ENCODE assay signal across 8 cellular contexts in genomic region chr19:19822148-19822429, GRCh38. TPM values are rescaled to one million over a fixed set of nuclear protein-coding genes. Genes with fewer than 3 reads are reported as not detected.
A peak's percentile ranks its signal among the peaks of the same experiment; 100 is the strongest.
DNase-seq lines count a peak whose midpoint lies in the region; ATAC-seq and TF ChIP-seq lines count a peak whose summit lies in the region.

No MANE protein-coding gene starts in this region.

- TF ChIP-seq CTCF in 22Rv1 (IDR thresholded peaks at IDR 0.05) (no peak), MCF 10A (IDR thresholded peaks at IDR 0.05; ENCODE audit: unreplicated experiment) (no peak)

- no peak for ATAC-seq in GM21381 (IDR thresholded peaks at IDR 0.05; ENCODE audit: unreplicated experiment)
- no peak for ATAC-seq in HG02981 (IDR thresholded peaks at IDR 0.05; ENCODE audit: unreplicated experiment)
- no peak for ATAC-seq in HG02938 (IDR thresholded peaks at IDR 0.05; ENCODE audit: unreplicated experiment)
- ATAC-seq in GM19463 (IDR thresholded peaks at IDR 0.05; ENCODE audit: unreplicated experiment), result no peak

- no peaks in the 10 kb centered on the region for H3K36me3 ChIP-seq in HUES6 (ENCODE audit: control insufficient read depth, insufficient read depth, low read length)

- H3K36me3 Mint-ChIP-seq in MCF 10A (ENCODE audit: insufficient read depth, unreplicated experiment), result no peaks in the 10 kb centered on the region

- H3K27ac Mint-ChIP-seq in MCF 10A (ENCODE audit: low read depth, unreplicated experiment), result no peak overlapping the region

- H3K9me3 Mint-ChIP-seq in MCF 10A (ENCODE audit: unreplicated experiment), result no peaks in the 10 kb centered on the region

- no peaks in the 10 kb centered on the region for H3K27me3 Mint-ChIP-seq in MCF 10A (ENCODE audit: insufficient read depth, unreplicated experiment)

- H3K27ac ChIP-seq in 22Rv1 (peak overlapping the region; percentile 91), HUES6 (ENCODE audit: low read depth, low read length) (no peak overlapping the region)

- H3K27me3 ChIP-seq in HUES6 (ENCODE audit: control insufficient read depth, insufficient read depth, low read length), result no peaks in the 10 kb centered on the region
- H3K27me3 ChIP-seq in mononuclear cell (ENCODE audit: insufficient read depth, low read length), result no peaks in the 10 kb centered on the region

- no peaks in the 10 kb centered on the region for H3K4me1 Mint-ChIP-seq in MCF 10A (ENCODE audit: insufficient read depth, unreplicated experiment)

- CTCF ChIA-PET in MCF 10A (lab: Yijun Ruan, JAX), result no interaction called here

- POLR2A ChIA-PET in MCF 10A (lab: Yijun Ruan, JAX), result interaction anchor here (1.0 kb wide), 1 partner anchor 46 kb away, joined by 3 read pairs; no protein-coding TSS in a partner anchor

- H3K4me3 Mint-ChIP-seq in MCF 10A (ENCODE audit: unreplicated experiment), result peak overlapping the region; percentile 81

- H3K9me3 ChIP-seq in HUES6 (ENCODE audit: control insufficient read depth, insufficient read depth, low read depth, low read length), result peaks cover 21% of the 10 kb centered on the region
- no peaks in the 10 kb centered on the region for H3K9me3 ChIP-seq in mononuclear cell (ENCODE audit: low read depth, low read length)

- BruUV-seq in MCF 10A (replicated peaks; lab: Mats Ljungman, UMichigan), result TSS peak; percentile 39

- no peak overlapping the region for H3K9ac ChIP-seq in HUES6 (ENCODE audit: low read length)

- H3K4me1 ChIP-seq in HUES6 (ENCODE audit: control insufficient read depth, insufficient read depth, low read length), result no peaks in the 10 kb centered on the region
- peaks cover 33% of the 10 kb centered on the region for H3K4me1 ChIP-seq in mononuclear cell (ENCODE audit: insufficient read depth, low read length)

- intact Hi-C loops in MCF 10A (cut with micrococcal nuclease), result no loop called here

- peak overlapping the region; percentile 84; the same call in 1 of the 2 replicates for H3K4me3 ChIP-seq in HUES6 (ENCODE audit: low read depth, low read length)
- H3K4me3 ChIP-seq in mononuclear cell (ENCODE audit: low read length), result peak overlapping the region; percentile 78

- DNase-seq in MCF 10A (ENCODE audit: unreplicated experiment), result no peak

RNA-seq across cellular contexts. Expression of gene ZNF506, which starts 0.5 kb away (rescaled TPM):
- total RNA-seq in MCF 10A (2022) (2.5 and 2.6 TPM in 2 replicates), mononuclear cell (71.5 TPM)

RNA-seq across cellular contexts. Expression of gene ZNF253, which starts 43.6 kb away (rescaled TPM):
- 1.4 and 1.8 TPM in 2 replicates for total RNA-seq in MCF 10A (2022)
- 6.6 TPM for total RNA-seq in mononuclear cell

Comparison
In these comparisons a context has a peak if more than half of its experiments do, and no peak if none do; other contexts are left out.
1. RNA of gene ZNF506, which starts 0.5 kb away (total RNA-seq): 71.5 TPM in mononuclear cell (single experiment); 2.5 to 2.6 TPM in MCF 10A; every median in the first group is over 10 times any median in the second.